ENCODE assay signal across 1 cellular context in the genomic region with DNA sequence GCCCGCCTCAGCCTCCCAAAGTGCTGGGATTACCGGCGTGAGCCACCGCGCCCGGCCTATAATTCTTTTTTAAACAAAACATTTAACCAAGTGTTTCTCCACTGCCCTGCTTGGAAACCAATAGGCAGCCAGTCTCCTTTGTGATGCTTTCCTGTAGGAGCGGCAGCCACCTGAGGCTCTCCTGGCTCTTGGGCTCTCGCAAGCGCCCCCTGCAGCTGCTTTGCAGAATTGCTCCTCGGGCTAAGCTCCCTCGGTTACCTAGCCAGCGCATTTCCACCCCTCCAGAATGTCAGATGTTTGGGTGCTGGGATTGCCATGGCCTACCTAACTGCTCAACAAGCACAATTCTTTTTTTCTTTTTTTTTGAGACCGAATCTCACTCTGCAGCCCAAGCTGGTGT.
TF ChIP-seq lines count a peak whose summit lies in the region.

No MANE protein-coding gene starts in this region.

TF ChIP-seq in IMR-90, 13 proteins besides CTCF, POLR2A, EP300 and RAD21 (continued from another document):
- TF ChIP-seq, protein P1, sequence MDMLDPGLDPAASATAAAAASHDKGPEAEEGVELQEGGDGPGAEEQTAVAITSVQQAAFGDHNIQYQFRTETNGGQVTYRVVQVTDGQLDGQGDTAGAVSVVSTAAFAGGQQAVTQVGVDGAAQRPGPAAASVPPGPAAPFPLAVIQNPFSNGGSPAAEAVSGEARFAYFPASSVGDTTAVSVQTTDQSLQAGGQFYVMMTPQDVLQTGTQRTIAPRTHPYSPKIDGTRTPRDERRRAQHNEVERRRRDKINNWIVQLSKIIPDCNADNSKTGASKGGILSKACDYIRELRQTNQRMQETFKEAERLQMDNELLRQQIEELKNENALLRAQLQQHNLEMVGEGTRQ (IDR thresholded peaks at IDR 0.05; ENCODE audit: low read depth, low read length) = no peak
- TF ChIP-seq MAZ (IDR thresholded peaks at IDR 0.05; ENCODE audit: borderline replicate concordance, low read depth, low read length) (no peak), SMC3 (IDR thresholded peaks at IDR 0.05; ENCODE audit: low read depth, low read length) (no peak), RFX5 (IDR thresholded peaks at IDR 0.05; ENCODE audit: low read depth, low read length) (no peak), MAFK (IDR thresholded peaks at IDR 0.05; ENCODE audit: low read depth, low read length) (no peak), CHD1 (IDR thresholded peaks at IDR 0.05; ENCODE audit: low read depth, low read length) (no peak), MXI1 (IDR thresholded peaks at IDR 0.05; ENCODE audit: borderline replicate concordance, low read depth, low read length) (no peak), NFE2L2 (IDR thresholded peaks at IDR 0.05; ENCODE audit: low read depth, low read length) (no peak)
TF ChIP-seq in IMR-90: peak in this region for 0.
